ENCODE assay signal across 8 cellular contexts in the genomic region with DNA sequence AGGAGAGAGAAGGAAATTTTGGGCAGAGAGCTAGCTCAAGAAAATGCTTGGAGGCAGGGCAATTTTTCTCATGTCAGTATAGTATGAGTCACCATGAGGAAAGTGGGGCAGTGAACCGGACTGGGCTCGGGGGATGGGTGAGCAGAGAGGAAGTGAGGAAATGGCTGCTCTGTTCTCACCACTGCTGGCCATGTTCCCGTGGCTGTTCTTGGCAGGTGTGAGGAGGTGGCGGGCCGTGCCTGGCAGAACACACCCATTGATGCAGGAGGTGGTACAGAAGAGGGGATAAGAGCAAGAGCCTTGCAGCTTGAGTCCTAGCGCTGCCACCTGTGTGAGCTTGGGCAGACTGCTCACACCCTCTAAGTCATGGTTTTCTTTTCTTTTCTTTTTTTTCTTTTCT.
DNase-seq lines count a peak whose midpoint lies in the region; ATAC-seq and TF ChIP-seq lines count a peak whose summit lies in the region.

No MANE protein-coding gene starts in this region.

- H3K9me3 Mint-ChIP-seq in GM23338 (no peaks in the 10 kb centered on the region), memory B cell (peaks cover 6% of the 10 kb centered on the region)
- no peaks in the 10 kb centered on the region for H3K9me3 Mint-ChIP-seq in activated CD4-positive, alpha-beta T cell treated with anti-CD3 and anti-CD28 coated beads, Interleukin-2, amount 10 ng/mL, durations not matched to agents 7 days and 5 days

- no peak overlapping the region for H3K27ac ChIP-seq in GM23338 (ENCODE audit: low read depth)
- peak overlapping the region; percentile 40 for H3K27ac ChIP-seq in coronary artery

- ATAC-seq in GM23338, result no peak
- ATAC-seq in memory B cell (ENCODE audit: low read depth), result peak; percentile 24

- CTCF ChIA-PET in activated CD4-positive, alpha-beta T cell treated with anti-CD3 and anti-CD28 coated beads, Interleukin-2, amount 10 ng/mL, durations not matched to agents 7 days and 5 days (lab: Charles Lee), result no interaction called here

- TF ChIP-seq CTCF in GM23338 (conservative IDR thresholded peaks at IDR 0.05; ENCODE audit: low read depth in 2 of 2), result no peak
- TF ChIP-seq CTCF in coronary artery (IDR thresholded peaks at IDR 0.05), result no peak

- H3K4me3 ChIP-seq in GM23338 (no peak overlapping the region), coronary artery (no peak overlapping the region)

- peak overlapping the region; percentile 28 for H2AFZ ChIP-seq in GM23338

- H3K4me1 ChIP-seq in GM23338 (ENCODE audit: insufficient read depth), result no peaks in the 10 kb centered on the region

- H3K36me3 ChIP-seq in GM23338 (ENCODE audit: insufficient read depth), result no peaks in the 10 kb centered on the region

- DNase-seq in DMS53 (lab: John Stamatoyannopoulos, UW) (peak; percentile 93), GM23338 (ENCODE audit: low spot score) (no peak), NCI-H460 (ENCODE audit: extremely low read depth, low read depth) (peak; percentile 32), coronary artery (ENCODE audit: low spot score) (peak; percentile 94), memory B cell (ENCODE audit: low spot score in 2 of 2) (no peak), NCI-H1436 treated with DMSO at 0.1 percent for 48 hours (lab: John Stamatoyannopoulos, UW) (no peak), NAMALWA (ENCODE audit: low spot score) (no peak)
- no peak for DNase-seq in activated CD4-positive, alpha-beta T cell treated with anti-CD3 and anti-CD28 coated beads, Interleukin-2, amount 10 ng/mL, durations not matched to agents 7 days and 5 days

- peaks cover 6% of the 10 kb centered on the region; the same call in 1 of the 2 replicates for H3K9me2 ChIP-seq in GM23338 (ENCODE audit: insufficient read depth)

- no peak overlapping the region for H3K4me2 ChIP-seq in GM23338

- H3K79me2 ChIP-seq in GM23338 (replicated peaks; ENCODE audit: insufficient read depth), result no peaks in the 10 kb centered on the region

- POLR2A ChIA-PET in activated CD4-positive, alpha-beta T cell treated with anti-CD3 and anti-CD28 coated beads, Interleukin-2, amount 10 ng/mL, durations not matched to agents 7 days and 5 days (lab: Charles Lee), result no interaction called here

- H3K36me3 Mint-ChIP-seq in GM23338 (ENCODE audit: low read depth), result no peaks in the 10 kb centered on the region
- no peaks in the 10 kb centered on the region for H3K36me3 Mint-ChIP-seq in memory B cell
- H3K36me3 Mint-ChIP-seq in activated CD4-positive, alpha-beta T cell treated with anti-CD3 and anti-CD28 coated beads, Interleukin-2, amount 10 ng/mL, durations not matched to agents 7 days and 5 days (ENCODE audit: low read depth), result no peaks in the 10 kb centered on the region

- H3K4me1 Mint-ChIP-seq in GM23338 (peaks cover 4% of the 10 kb centered on the region), memory B cell (peaks cover 2% of the 10 kb centered on the region)
- H3K4me1 Mint-ChIP-seq in activated CD4-positive, alpha-beta T cell treated with anti-CD3 and anti-CD28 coated beads, Interleukin-2, amount 10 ng/mL, durations not matched to agents 7 days and 5 days, result no peaks in the 10 kb centered on the region

- H3K27me3 Mint-ChIP-seq in GM23338 (ENCODE audit: insufficient read depth, low read depth, poor library complexity), result peaks cover 2% of the 10 kb centered on the region
- peaks cover 2% of the 10 kb centered on the region for H3K27me3 Mint-ChIP-seq in memory B cell
- H3K27me3 Mint-ChIP-seq in activated CD4-positive, alpha-beta T cell treated with anti-CD3 and anti-CD28 coated beads, Interleukin-2, amount 10 ng/mL, durations not matched to agents 7 days and 5 days, result no peaks in the 10 kb centered on the region

- no peaks in the 10 kb centered on the region for H3F3A ChIP-seq in GM23338 (replicated peaks; ENCODE audit: low read depth)

- no peaks in the 10 kb centered on the region for H3K27me3 ChIP-seq in GM23338 (ENCODE audit: insufficient read depth)

- H3K27ac Mint-ChIP-seq in GM23338 (no peak overlapping the region), memory B cell (no peak overlapping the region)
- H3K27ac Mint-ChIP-seq in activated CD4-positive, alpha-beta T cell treated with anti-CD3 and anti-CD28 coated beads, Interleukin-2, amount 10 ng/mL, durations not matched to agents 7 days and 5 days, result no peak overlapping the region

- H4K20me1 ChIP-seq in GM23338 (replicated peaks; ENCODE audit: insufficient read depth), result no peaks in the 10 kb centered on the region

- H3K4me3 Mint-ChIP-seq in GM23338 (no peak overlapping the region), memory B cell (no peak overlapping the region)
- H3K4me3 Mint-ChIP-seq in activated CD4-positive, alpha-beta T cell treated with anti-CD3 and anti-CD28 coated beads, Interleukin-2, amount 10 ng/mL, durations not matched to agents 7 days and 5 days, result no peak overlapping the region

TF ChIP-seq in GM23338, 12 proteins besides CTCF, POLR2A, EP300 and RAD21:
- TF ChIP-seq, protein P1, sequence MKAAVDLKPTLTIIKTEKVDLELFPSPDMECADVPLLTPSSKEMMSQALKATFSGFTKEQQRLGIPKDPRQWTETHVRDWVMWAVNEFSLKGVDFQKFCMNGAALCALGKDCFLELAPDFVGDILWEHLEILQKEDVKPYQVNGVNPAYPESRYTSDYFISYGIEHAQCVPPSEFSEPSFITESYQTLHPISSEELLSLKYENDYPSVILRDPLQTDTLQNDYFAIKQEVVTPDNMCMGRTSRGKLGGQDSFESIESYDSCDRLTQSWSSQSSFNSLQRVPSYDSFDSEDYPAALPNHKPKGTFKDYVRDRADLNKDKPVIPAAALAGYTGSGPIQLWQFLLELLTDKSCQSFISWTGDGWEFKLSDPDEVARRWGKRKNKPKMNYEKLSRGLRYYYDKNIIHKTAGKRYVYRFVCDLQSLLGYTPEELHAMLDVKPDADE (IDR thresholded peaks at IDR 0.05), result no peak
- TF ChIP-seq, protein P2, sequence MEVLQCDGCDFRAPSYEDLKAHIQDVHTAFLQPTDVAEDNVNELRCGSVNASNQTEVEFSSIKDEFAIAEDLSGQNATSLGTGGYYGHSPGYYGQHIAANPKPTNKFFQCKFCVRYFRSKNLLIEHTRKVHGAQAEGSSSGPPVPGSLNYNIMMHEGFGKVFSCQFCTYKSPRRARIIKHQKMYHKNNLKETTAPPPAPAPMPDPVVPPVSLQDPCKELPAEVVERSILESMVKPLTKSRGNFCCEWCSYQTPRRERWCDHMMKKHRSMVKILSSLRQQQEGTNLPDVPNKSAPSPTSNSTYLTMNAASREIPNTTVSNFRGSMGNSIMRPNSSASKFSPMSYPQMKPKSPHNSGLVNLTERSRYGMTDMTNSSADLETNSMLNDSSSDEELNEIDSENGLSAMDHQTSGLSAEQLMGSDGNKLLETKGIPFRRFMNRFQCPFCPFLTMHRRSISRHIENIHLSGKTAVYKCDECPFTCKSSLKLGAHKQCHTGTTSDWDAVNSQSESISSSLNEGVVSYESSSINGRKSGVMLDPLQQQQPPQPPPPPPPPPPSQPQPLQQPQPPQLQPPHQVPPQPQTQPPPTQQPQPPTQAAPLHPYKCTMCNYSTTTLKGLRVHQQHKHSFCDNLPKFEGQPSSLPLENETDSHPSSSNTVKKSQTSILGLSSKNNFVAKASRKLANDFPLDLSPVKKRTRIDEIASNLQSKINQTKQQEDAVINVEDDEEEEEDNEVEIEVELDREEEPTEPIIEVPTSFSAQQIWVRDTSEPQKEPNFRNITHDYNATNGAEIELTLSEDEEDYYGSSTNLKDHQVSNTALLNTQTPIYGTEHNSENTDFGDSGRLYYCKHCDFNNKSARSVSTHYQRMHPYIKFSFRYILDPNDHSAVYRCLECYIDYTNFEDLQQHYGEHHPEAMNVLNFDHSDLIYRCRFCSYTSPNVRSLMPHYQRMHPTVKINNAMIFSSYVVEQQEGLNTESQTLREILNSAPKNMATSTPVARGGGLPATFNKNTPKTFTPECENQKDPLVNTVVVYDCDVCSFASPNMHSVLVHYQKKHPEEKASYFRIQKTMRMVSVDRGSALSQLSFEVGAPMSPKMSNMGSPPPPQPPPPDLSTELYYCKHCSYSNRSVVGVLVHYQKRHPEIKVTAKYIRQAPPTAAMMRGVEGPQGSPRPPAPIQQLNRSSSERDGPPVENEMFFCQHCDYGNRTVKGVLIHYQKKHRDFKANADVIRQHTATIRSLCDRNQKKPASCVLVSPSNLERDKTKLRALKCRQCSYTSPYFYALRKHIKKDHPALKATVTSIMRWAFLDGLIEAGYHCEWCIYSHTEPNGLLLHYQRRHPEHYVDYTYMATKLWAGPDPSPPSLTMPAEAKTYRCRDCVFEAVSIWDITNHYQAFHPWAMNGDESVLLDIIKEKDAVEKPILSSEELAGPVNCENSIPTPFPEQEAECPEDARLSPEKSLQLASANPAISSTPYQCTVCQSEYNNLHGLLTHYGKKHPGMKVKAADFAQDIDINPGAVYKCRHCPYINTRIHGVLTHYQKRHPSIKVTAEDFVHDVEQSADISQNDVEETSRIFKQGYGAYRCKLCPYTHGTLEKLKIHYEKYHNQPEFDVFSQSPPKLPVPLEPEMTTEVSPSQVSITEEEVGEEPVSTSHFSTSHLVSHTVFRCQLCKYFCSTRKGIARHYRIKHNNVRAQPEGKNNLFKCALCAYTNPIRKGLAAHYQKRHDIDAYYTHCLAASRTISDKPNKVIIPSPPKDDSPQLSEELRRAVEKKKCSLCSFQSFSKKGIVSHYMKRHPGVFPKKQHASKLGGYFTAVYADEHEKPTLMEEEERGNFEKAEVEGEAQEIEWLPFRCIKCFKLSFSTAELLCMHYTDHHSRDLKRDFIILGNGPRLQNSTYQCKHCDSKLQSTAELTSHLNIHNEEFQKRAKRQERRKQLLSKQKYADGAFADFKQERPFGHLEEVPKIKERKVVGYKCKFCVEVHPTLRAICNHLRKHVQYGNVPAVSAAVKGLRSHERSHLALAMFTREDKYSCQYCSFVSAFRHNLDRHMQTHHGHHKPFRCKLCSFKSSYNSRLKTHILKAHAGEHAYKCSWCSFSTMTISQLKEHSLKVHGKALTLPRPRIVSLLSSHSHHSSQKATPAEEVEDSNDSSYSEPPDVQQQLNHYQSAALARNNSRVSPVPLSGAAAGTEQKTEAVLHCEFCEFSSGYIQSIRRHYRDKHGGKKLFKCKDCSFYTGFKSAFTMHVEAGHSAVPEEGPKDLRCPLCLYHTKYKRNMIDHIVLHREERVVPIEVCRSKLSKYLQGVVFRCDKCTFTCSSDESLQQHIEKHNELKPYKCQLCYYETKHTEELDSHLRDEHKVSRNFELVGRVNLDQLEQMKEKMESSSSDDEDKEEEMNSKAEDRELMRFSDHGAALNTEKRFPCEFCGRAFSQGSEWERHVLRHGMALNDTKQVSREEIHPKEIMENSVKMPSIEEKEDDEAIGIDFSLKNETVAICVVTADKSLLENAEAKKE (CRISPR knock-in tag; IDR thresholded peaks at IDR 0.05), result no peak

Comparison
In these comparisons a context has a peak if more than half of its experiments do, and no peak if none do; other contexts are left out.
1. DNase-seq: peak in DMS53 (single experiment), NCI-H460 (single experiment) and coronary artery (single experiment); none in GM23338 (single experiment), memory B cell (0 of 2), NCI-H1436 treated with DMSO at 0.1 percent for 48 hours (single experiment), NAMALWA (single experiment) and activated CD4-positive, alpha-beta T cell treated with anti-CD3 and anti-CD28 coated beads, Interleukin-2, amount 10 ng/mL, durations not matched to agents 7 days and 5 days (single experiment).